Comparison of ENCODE assay signal across 19 cellular contexts in genomic region chr2:10555810-10556111, GRCh38.
DNase-seq lines count a peak whose midpoint lies in the region; ATAC-seq, FAIRE-seq and TF ChIP-seq lines count a peak whose summit lies in the region.
"Had no signal": no experiment of that assay in that cellular context is flagged by ENCODE, and none has a peak within 500 bp of the region (broad histone marks: within the 10 kb centered on the region; RNA-seq: fewer than 3 reads in every experiment).

No MANE protein-coding gene starts in this region.

- no peaks in the 10 kb centered on the region for H4K20me1 ChIP-seq in endothelial cell of umbilical vein (replicated peaks; ENCODE audit: control insufficient read depth, extremely low read depth, insufficient read depth, low read length)

- DNase-seq in left ventricle myocardium inferior, result no peak
- DNase-seq in right cardiac atrium, result no peak
- DNase-seq in NCI-H2171 treated with DMSO at 0.1 percent for 48 hours (lab: John Stamatoyannopoulos, UW), result peak; percentile 48
- no peak for DNase-seq in endothelial cell of umbilical vein (ENCODE audit: low read depth, low spot score)
- DNase-seq in D341Med (ENCODE audit: low spot score), result no peak
- DNase-seq: ACHN; BE2C; CD4-positive, alpha-beta memory T cell; GDM1; GM23248; HCEC 1CT had no signal

- no peaks in the 10 kb centered on the region for H3K36me3 ChIP-seq in left ventricle myocardium inferior
- H3K36me3 ChIP-seq in endothelial cell of umbilical vein (ENCODE audit: control insufficient read depth in 2 of 2, extremely low read depth in 1 of 2, insufficient read depth in 2 of 2, low read length in 2 of 2), result no peaks in the 10 kb centered on the region
- H3K36me3 ChIP-seq: BE2C had no signal

- no peaks in the 10 kb centered on the region for H3K9me1 ChIP-seq in endothelial cell of umbilical vein (replicated peaks; ENCODE audit: control insufficient read depth, extremely low read depth, insufficient read depth, low read length)

- WGBS in right cardiac atrium, result 72% methylated on average over 10 of the region's 10 CpGs

- H3K9me3 ChIP-seq in left ventricle myocardium inferior (replicated peaks) (no peaks in the 10 kb centered on the region), right cardiac atrium (ENCODE audit: control insufficient read depth, low read length) (no peaks in the 10 kb centered on the region), endothelial cell of umbilical vein (replicated peaks; ENCODE audit: control insufficient read depth, insufficient read depth, low read length) (no peaks in the 10 kb centered on the region)
- H3K9me3 ChIP-seq: BE2C had no signal

- ATAC-seq in right cardiac atrium, result no peak
- ATAC-seq in GM18498 (IDR thresholded peaks at IDR 0.05; ENCODE audit: unreplicated experiment), result no peak
- ATAC-seq in GM18511 (IDR thresholded peaks at IDR 0.05; ENCODE audit: unreplicated experiment), result no peak

- intact Hi-C loops in left ventricle myocardium inferior (cut with micrococcal nuclease), result no loop called here
- intact Hi-C loops in right cardiac atrium (cut with DNase I), result no loop called here
- intact Hi-C loops in endothelial cell of umbilical vein (cut with micrococcal nuclease), result no loop called here

- H3K27ac ChIP-seq in left ventricle myocardium inferior (replicated peaks) (peak overlapping the region; percentile 67), right cardiac atrium (ENCODE audit: low read length) (no peak overlapping the region), endothelial cell of umbilical vein (ENCODE audit: insufficient read depth, low read depth, low read length) (no peak overlapping the region)
- H3K27ac ChIP-seq: GM23248, HL-60, KMS-11 had no signal

- H3K4me2 ChIP-seq in endothelial cell of umbilical vein (ENCODE audit: insufficient read depth, low read length), result no peak overlapping the region
- H3K4me2 ChIP-seq: KMS-11 had no signal

- H3K4me1 ChIP-seq in left ventricle myocardium inferior, result peaks cover 11% of the 10 kb centered on the region
- peaks cover 3% of the 10 kb centered on the region for H3K4me1 ChIP-seq in right cardiac atrium (ENCODE audit: control insufficient read depth, insufficient read depth, low read length)
- peaks cover 11% of the 10 kb centered on the region for H3K4me1 ChIP-seq in endothelial cell of umbilical vein (ENCODE audit: control insufficient read depth, extremely low read depth, insufficient read depth, low read length)
- H3K4me1 ChIP-seq: BE2C had no signal

- no peak overlapping the region for H3K9ac ChIP-seq in endothelial cell of umbilical vein (replicated peaks; ENCODE audit: extremely low read depth, insufficient read depth, low read length)
- H3K9ac ChIP-seq: GM23248, KMS-11 had no signal

- no peak overlapping the region for H3K4me3 ChIP-seq in left ventricle myocardium inferior
- H3K4me3 ChIP-seq in right cardiac atrium (ENCODE audit: low read length), result no peak overlapping the region
- H3K4me3 ChIP-seq in endothelial cell of umbilical vein (replicated peaks in 1 of 3; ENCODE audit: insufficient read depth in 1 of 3, low read depth in 1 of 3, low read length in 3 of 3), result no peak overlapping the region
- H3K4me3 ChIP-seq: GM23248 had no signal

- no peak for TF ChIP-seq CTCF in left ventricle myocardium inferior (IDR thresholded peaks at IDR 0.05; ENCODE audit: borderline replicate concordance)
- TF ChIP-seq CTCF in endothelial cell of umbilical vein (IDR thresholded peaks at IDR 0.05; ENCODE audit: extremely low read depth in 1 of 2, insufficient read depth in 1 of 2, low read depth in 1 of 2, low read length in 2 of 2), result no peak

- peak overlapping the region; percentile 44 for H2AFZ ChIP-seq in endothelial cell of umbilical vein (ENCODE audit: low read depth, low read length)
- H2AFZ ChIP-seq: GM23248 had no signal

- FAIRE-seq in endothelial cell of umbilical vein (lab: Jason Lieb, UNC), result no peak
- FAIRE-seq: A204.1, GM12892, GM19239, H54 had no signal

- no peaks in the 10 kb centered on the region for H3K79me2 ChIP-seq in endothelial cell of umbilical vein (ENCODE audit: control insufficient read depth, insufficient read depth, low read length)

- H3K27me3 ChIP-seq in left ventricle myocardium inferior (ENCODE audit: low read depth), result peaks cover 4% of the 10 kb centered on the region
- H3K27me3 ChIP-seq in right cardiac atrium (ENCODE audit: control insufficient read depth, insufficient read depth), result no peaks in the 10 kb centered on the region
- no peaks in the 10 kb centered on the region for H3K27me3 ChIP-seq in endothelial cell of umbilical vein (ENCODE audit: control insufficient read depth in 2 of 2, insufficient read depth in 2 of 2, low read length in 2 of 2)
- H3K27me3 ChIP-seq: BE2C had no signal

- no TSS peak for BruUV-seq in endothelial cell of umbilical vein (replicated peaks; lab: Mats Ljungman, UMichigan)

- no peak for TF ChIP-seq POLR2A in endothelial cell of umbilical vein (IDR thresholded peaks at IDR 0.05; ENCODE audit: low read depth, low read length)

- POLR2A ChIA-PET in endothelial cell of umbilical vein (lab: Charles Lee), result no interaction called here

- CTCF ChIA-PET in endothelial cell of umbilical vein (lab: Charles Lee), result interaction anchor here (0.8 to 1.1 kb wide), 3 partner anchors 9 to 109 kb away, joined by 3 to 4 read pairs (median 4); no protein-coding TSS in a partner anchor

- dilution Hi-C loops in endothelial cell of umbilical vein (cut with MboI; ENCODE audit: extremely low pct_ligation_motif_present, low sequenced_read_pairs), result no loop called here

TF ChIP-seq in endothelial cell of umbilical vein, 7 proteins besides CTCF, POLR2A, EP300 and RAD21:
- no peak for TF ChIP-seq JUN (IDR thresholded peaks at IDR 0.05; ENCODE audit: borderline replicate concordance, insufficient read depth, insufficient read length, low read depth)
- TF ChIP-seq MYC (IDR thresholded peaks at IDR 0.05; ENCODE audit: low read depth, low read length), result no peak
- TF ChIP-seq, protein P1, sequence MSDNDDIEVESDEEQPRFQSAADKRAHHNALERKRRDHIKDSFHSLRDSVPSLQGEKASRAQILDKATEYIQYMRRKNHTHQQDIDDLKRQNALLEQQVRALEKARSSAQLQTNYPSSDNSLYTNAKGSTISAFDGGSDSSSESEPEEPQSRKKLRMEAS (IDR thresholded peaks at IDR 0.05; ENCODE audit: insufficient read depth, insufficient read length), result no peak
- TF ChIP-seq POLR2AphosphoS5 (IDR thresholded peaks at IDR 0.05; ENCODE audit: insufficient read depth, low read depth, low read length), result no peak
- TF ChIP-seq EZH2 (IDR thresholded peaks at IDR 0.05; ENCODE audit: borderline replicate concordance, low read depth, low read length, severe bottlenecking), result no peak
- TF ChIP-seq GATA2 (IDR thresholded peaks at IDR 0.05; ENCODE audit: insufficient read depth, insufficient read length, low read depth, low read length), result no peak
- TF ChIP-seq FOS (IDR thresholded peaks at IDR 0.05; ENCODE audit: borderline replicate concordance, insufficient read depth, low read length), result no peak
